In genomic region chr15:72197460-72198409, GRCh38 we compare ENCODE assay signal across 8 cellular contexts. TPM values are rescaled to one million over a fixed set of nuclear protein-coding genes. Genes with fewer than 3 reads are reported as not detected.
DNase-seq lines count a peak whose midpoint lies in the region; ATAC-seq and TF ChIP-seq lines count a peak whose summit lies in the region.

GRAMD2A (minus strand) TSS chr15:72197787.

- no peak within 1 kb of the TSS for H3K27ac Mint-ChIP-seq in central memory CD8-positive, alpha-beta T cell (ENCODE audit: low read depth)

- H3K4me1 Mint-ChIP-seq in central memory CD8-positive, alpha-beta T cell, result peaks cover 4% of the 10 kb centered on the region

- 0 out of 2 replicates have a peak within 1 kb of the TSS, but pooled peaks have one; percentile 25 for H3K27ac ChIP-seq in 22Rv1

- ATAC-seq in GM18511 (IDR thresholded peaks at IDR 0.05; ENCODE audit: unreplicated experiment), result peak; percentile 43
- peak; percentile 22 for ATAC-seq in central memory CD8-positive, alpha-beta T cell (replicated peaks; ENCODE audit: extremely low read depth, poor library complexity, severe bottlenecking)
- peak; percentile 29 for ATAC-seq in left lobe of liver
- ATAC-seq in GM19452 (IDR thresholded peaks at IDR 0.05; ENCODE audit: unreplicated experiment), result no peak

- H3K36me3 Mint-ChIP-seq in central memory CD8-positive, alpha-beta T cell (ENCODE audit: insufficient read depth), result peaks cover 23% of the 10 kb centered on the region

- no peak for DNase-seq in central memory CD8-positive, alpha-beta T cell (ENCODE audit: low spot score in 2 of 2)
- DNase-seq in left lobe of liver (ENCODE audit: low spot score) (no peak), H4 (ENCODE audit: low spot score) (no peak)
- DNase-seq in stimulated activated CD8-positive, alpha-beta memory T cell treated with anti-CD3 and anti-CD28 coated beads, Interleukin-15, amount 100 ng/mL, for 48 hours (ENCODE audit: low read depth in 2 of 2), result peak; percentile 18 to 31

- peaks cover 21% of the 10 kb centered on the region for H3K27me3 Mint-ChIP-seq in central memory CD8-positive, alpha-beta T cell

- no peaks in the 10 kb centered on the region for H3K9me3 Mint-ChIP-seq in central memory CD8-positive, alpha-beta T cell

- H3K4me3 Mint-ChIP-seq in central memory CD8-positive, alpha-beta T cell, result peak within 1 kb of the TSS; percentile 62

- no peak for TF ChIP-seq CTCF in 22Rv1 (IDR thresholded peaks at IDR 0.05)

TF ChIP-seq in PFSK-1, 5 proteins besides CTCF, POLR2A, EP300 and RAD21:
- TF ChIP-seq POLR2AphosphoS5 (IDR thresholded peaks at IDR 0.05; ENCODE audit: low read depth, low read length) (0 out of 2 replicates have a peak, but pooled peaks have one; percentile 40), TAF1 (IDR thresholded peaks at IDR 0.05; ENCODE audit: borderline replicate concordance, insufficient read depth, low read length) (no peak), SIN3A (IDR thresholded peaks at IDR 0.05; ENCODE audit: borderline replicate concordance, insufficient read depth, low read length) (no peak)

RNA-seq across cellular contexts. Expression of gene GRAMD2A, which starts in this region (rescaled TPM):
- polyA plus RNA-seq in PFSK-1 (2012; ENCODE audit: insufficient read length, low read depth), result not detected
- total RNA-seq in left lobe of liver, result not detected
- total RNA-seq in H4 (2014; rRNA removed; shearing (Covaris generic)), result 0.18 and 0.33 TPM in 2 replicates

Comparison
In these comparisons a context has a peak if more than half of its experiments do, and no peak if none do; other contexts are left out.
1. Peak in ATAC-seq in left lobe of liver; RNA of the gene not detected or under 1 TPM.
2. DNase-seq: peak in stimulated activated CD8-positive, alpha-beta memory T cell treated with anti-CD3 and anti-CD28 coated beads, Interleukin-15, amount 100 ng/mL, for 48 hours (2 of 2); none in central memory CD8-positive, alpha-beta T cell (0 of 2), left lobe of liver (single experiment) and H4 (single experiment).